10 cellular contexts compared by ENCODE assay signal in genomic region chr1:213986925-213987250, GRCh38. TPM values are rescaled to one million over a fixed set of nuclear protein-coding genes. Genes with fewer than 3 reads are reported as not detected.
A peak's percentile ranks its signal among the peaks of the same experiment; 100 is the strongest.
DNase-seq lines count a peak whose midpoint lies in the region; ATAC-seq and TF ChIP-seq lines count a peak whose summit lies in the region.
"Had no signal": no experiment of that assay in that cellular context is flagged by ENCODE, and none has a peak within 500 bp of the region (broad histone marks: within the 10 kb centered on the region; RNA-seq: fewer than 3 reads in every experiment).

No MANE protein-coding gene starts in this region.

- peaks cover 69% of the 10 kb centered on the region for H3K27me3 Mint-ChIP-seq in activated naive CD4-positive, alpha-beta T cell treated with anti-CD3 and anti-CD28 coated beads, Interleukin-2, amount 50 U/mL, for 24 hours
- H3K27me3 Mint-ChIP-seq in type B pancreatic cell = peaks cover 94% of the 10 kb centered on the region

- H3K9ac ChIP-seq in mucosa of rectum (ENCODE audit: low read depth in 1 of 2, low read length in 2 of 2) = no peak overlapping the region

- no peak overlapping the region for H3K27ac Mint-ChIP-seq in activated naive CD4-positive, alpha-beta T cell treated with anti-CD3 and anti-CD28 coated beads, Interleukin-2, amount 50 U/mL, for 24 hours
- H3K27ac Mint-ChIP-seq in activated naive CD4-positive, alpha-beta T cell treated with anti-CD3 and anti-CD28 coated beads, Interleukin-2, amount 50 U/mL, for 72 hours = no peak overlapping the region
- peak overlapping the region; percentile 96 for H3K27ac Mint-ChIP-seq in type B pancreatic cell

- intact Hi-C loops in breast epithelium (cut with DNase I; ENCODE audit: low total_unique reads) = no loop called here

- no peaks in the 10 kb centered on the region for H3K9me3 ChIP-seq in breast epithelium
- no peaks in the 10 kb centered on the region for H3K9me3 ChIP-seq in mucosa of rectum (ENCODE audit: control insufficient read depth in 2 of 2, low read length in 2 of 2)

- no peaks in the 10 kb centered on the region for H3K36me3 Mint-ChIP-seq in activated naive CD4-positive, alpha-beta T cell treated with anti-CD3 and anti-CD28 coated beads, Interleukin-2, amount 50 U/mL, for 24 hours
- H3K36me3 Mint-ChIP-seq in activated naive CD4-positive, alpha-beta T cell treated with anti-CD3 and anti-CD28 coated beads, Interleukin-2, amount 50 U/mL, for 72 hours = peaks cover 8 to 26% of the 10 kb centered on the region in 2 donors
- H3K36me3 Mint-ChIP-seq in type B pancreatic cell = no peaks in the 10 kb centered on the region

- TF ChIP-seq POLR2A in breast epithelium (IDR thresholded peaks at IDR 0.05) = no peak
- no peak for TF ChIP-seq POLR2A in GM18505 (IDR thresholded peaks at IDR 0.05; ENCODE audit: borderline replicate concordance, extremely low read depth, insufficient read depth, insufficient read length)

- ATAC-seq in activated naive CD4-positive, alpha-beta T cell treated with anti-CD3 and anti-CD28 coated beads, Interleukin-2, amount 50 U/mL, for 72 hours = no peak
- ATAC-seq in GM18505 (IDR thresholded peaks at IDR 0.05; ENCODE audit: unreplicated experiment) (no peak), HG03432 (IDR thresholded peaks at IDR 0.05; ENCODE audit: unreplicated experiment) (no peak)

- peaks cover 6 to 48% of the 10 kb centered on the region in 2 donors for H3K27me3 ChIP-seq in breast epithelium
- H3K27me3 ChIP-seq in mucosa of rectum (ENCODE audit: control insufficient read depth in 2 of 2, insufficient read depth in 2 of 2, low read length in 2 of 2) = peaks cover 44 to 60% of the 10 kb centered on the region in 2 donors

- peak overlapping the region; percentile 68 for H3K4me3 Mint-ChIP-seq in activated naive CD4-positive, alpha-beta T cell treated with anti-CD3 and anti-CD28 coated beads, Interleukin-2, amount 50 U/mL, for 24 hours
- H3K4me3 Mint-ChIP-seq in type B pancreatic cell = peak overlapping the region; percentile 98

- DNase-seq in activated naive CD4-positive, alpha-beta T cell treated with anti-CD3 and anti-CD28 coated beads, Interleukin-2, amount 50 U/mL, for 72 hours (ENCODE audit: low spot score in 2 of 2) = no peak
- DNase-seq in breast epithelium (ENCODE audit: low spot score in 2 of 2) (no peak), type B pancreatic cell (ENCODE audit: extremely low spot score, unreplicated experiment) (no peak), NCI-H345 treated with DMSO at 0.1 percent for 48 hours (lab: John Stamatoyannopoulos, UW; ENCODE audit: unreplicated experiment) (no peak)
- DNase-seq: central memory CD4-positive, alpha-beta T cell had no signal

- peaks cover 0 to 9% of the 10 kb centered on the region in 2 donors for H3K4me1 ChIP-seq in breast epithelium
- peaks cover 18 to 22% of the 10 kb centered on the region in 2 donors for H3K4me1 ChIP-seq in mucosa of rectum (ENCODE audit: control insufficient read depth in 2 of 2, insufficient read depth in 2 of 2, low read length in 2 of 2)

- peaks cover 9% of the 10 kb centered on the region for H3K9me3 Mint-ChIP-seq in activated naive CD4-positive, alpha-beta T cell treated with anti-CD3 and anti-CD28 coated beads, Interleukin-2, amount 50 U/mL, for 24 hours
- H3K9me3 Mint-ChIP-seq in activated naive CD4-positive, alpha-beta T cell treated with anti-CD3 and anti-CD28 coated beads, Interleukin-2, amount 50 U/mL, for 72 hours = no peaks in the 10 kb centered on the region
- no peaks in the 10 kb centered on the region for H3K9me3 Mint-ChIP-seq in type B pancreatic cell

- H3K4me3 ChIP-seq in breast epithelium (peak overlapping the region in 2 of 3 donors; percentile 65 to 75), mucosa of rectum (ENCODE audit: low read length in 2 of 2) (peak overlapping the region; percentile 55 to 56)

- peaks cover 67% of the 10 kb centered on the region for H3K4me1 Mint-ChIP-seq in activated naive CD4-positive, alpha-beta T cell treated with anti-CD3 and anti-CD28 coated beads, Interleukin-2, amount 50 U/mL, for 24 hours
- peaks cover 33% of the 10 kb centered on the region for H3K4me1 Mint-ChIP-seq in type B pancreatic cell (ENCODE audit: unreplicated experiment)

- H3K27ac ChIP-seq in breast epithelium = no peak overlapping the region
- no peak overlapping the region for H3K27ac ChIP-seq in mucosa of rectum (ENCODE audit: low read depth in 2 of 2, low read length in 2 of 2)
- H3K27ac ChIP-seq: C4-2B had no signal

- TF ChIP-seq CTCF in breast epithelium (IDR thresholded peaks at IDR 0.05) (no peak), type B pancreatic cell (conservative IDR thresholded peaks at IDR 0.05) (no peak)

- H3K36me3 ChIP-seq in breast epithelium (no peaks in the 10 kb centered on the region), mucosa of rectum (ENCODE audit: control insufficient read depth in 2 of 2, insufficient read depth in 2 of 2, low read length in 2 of 2) (no peaks in the 10 kb centered on the region)

RNA-seq across cellular contexts. Expression of gene PROX1, which starts 0.9 kb away (rescaled TPM):
- under 1 TPM; 0.08 to 0.34 TPM for total RNA-seq in activated naive CD4-positive, alpha-beta T cell treated with anti-CD3 and anti-CD28 coated beads, Interleukin-2, amount 50 U/mL, for 72 hours
- total RNA-seq in breast epithelium = 1 to 10 TPM; 1.8 to 7.5 (median 5.7) TPM
- total RNA-seq in type B pancreatic cell (ENCODE audit: low replicate concordance) = 23.9 and 32.9 TPM in 2 replicates
